18 cellular contexts compared by ENCODE assay signal in the genomic region with DNA sequence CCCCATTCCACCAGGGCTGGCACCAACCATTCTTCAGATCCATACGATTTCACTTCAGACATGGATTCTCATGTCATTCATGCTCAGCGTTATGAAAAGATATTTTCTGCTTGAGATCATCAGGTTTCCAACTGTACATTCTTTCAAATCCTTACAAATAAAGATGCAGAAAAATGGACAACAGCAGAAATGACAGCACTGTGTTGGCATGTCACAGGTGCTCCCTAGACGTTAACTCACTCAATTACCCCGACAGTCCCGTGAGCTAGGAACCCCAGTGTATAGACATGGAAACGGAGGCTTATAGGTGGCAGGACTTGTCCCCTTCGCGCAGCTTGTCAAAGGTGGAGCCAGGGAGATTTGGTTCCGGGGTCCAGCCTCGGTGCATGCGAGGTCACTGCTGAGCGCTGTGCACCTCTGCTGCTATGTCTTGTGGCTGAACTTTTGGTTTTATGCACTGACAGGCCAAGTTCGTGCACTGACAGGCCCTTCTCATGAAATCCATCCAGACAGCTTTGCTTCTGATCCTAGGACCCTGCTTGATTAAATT. TPM values are rescaled to one million over a fixed set of nuclear protein-coding genes. Genes with fewer than 3 reads are reported as not detected.
DNase-seq lines count a peak whose midpoint lies in the region; ATAC-seq, FAIRE-seq and TF ChIP-seq lines count a peak whose summit lies in the region.
"Had no signal": no experiment of that assay in that cellular context is flagged by ENCODE, and none has a peak within 500 bp of the region (broad histone marks: within the 10 kb centered on the region; RNA-seq: fewer than 3 reads in every experiment).

No MANE protein-coding gene starts in this region.

- no peaks in the 10 kb centered on the region for H3K9me1 ChIP-seq in keratinocyte (ENCODE audit: control insufficient read depth, extremely low read depth, insufficient read depth, low read length)

- no peaks in the 10 kb centered on the region for H3K27me3 Mint-ChIP-seq in CD8-positive, alpha-beta memory T cell
- H3K27me3 Mint-ChIP-seq: activated naive CD8-positive, alpha-beta T cell treated with anti-CD3 and anti-CD28 coated beads, Interleukin-2, amount 50 U/mL, for 24 hours; activated T-cell treated with anti-CD3 and anti-CD28 coated beads, Interleukin-2, amount 50 U/mL, for 24 hours had no signal

- H3K79me2 ChIP-seq in keratinocyte (ENCODE audit: control insufficient read depth, insufficient read depth, low read length) (peaks cover 60% of the 10 kb centered on the region), smooth muscle cell (ENCODE audit: low read depth) (peaks cover 33% of the 10 kb centered on the region)

- ATAC-seq in GM21737 (IDR thresholded peaks at IDR 0.05; ENCODE audit: unreplicated experiment) = no peak
- no peak for ATAC-seq in GM18861 (IDR thresholded peaks at IDR 0.05; ENCODE audit: unreplicated experiment)
- ATAC-seq: activated naive CD8-positive, alpha-beta T cell treated with anti-CD3 and anti-CD28 coated beads, Interleukin-2, amount 50 U/mL, for 24 hours had no signal

- no peaks in the 10 kb centered on the region for H3K4me1 ChIP-seq in CD8-positive, alpha-beta memory T cell (ENCODE audit: insufficient read depth, low read length)
- H3K4me1 ChIP-seq in keratinocyte (ENCODE audit: control insufficient read depth, extremely low read depth, insufficient read depth, low read length) (peaks cover 54% of the 10 kb centered on the region), smooth muscle cell (ENCODE audit: low read depth) (no peaks in the 10 kb centered on the region)

- no peaks in the 10 kb centered on the region for H3K9me3 ChIP-seq in CD8-positive, alpha-beta memory T cell (ENCODE audit: low read length)
- H3K9me3 ChIP-seq in keratinocyte (ENCODE audit: control insufficient read depth, low read depth, low read length) = no peaks in the 10 kb centered on the region
- H3K9me3 ChIP-seq in smooth muscle cell (replicated peaks; ENCODE audit: low read depth) = no peaks in the 10 kb centered on the region

- H3K27ac Mint-ChIP-seq in CD8-positive, alpha-beta memory T cell = no peak overlapping the region
- H3K27ac Mint-ChIP-seq: activated T-cell treated with anti-CD3 and anti-CD28 coated beads, Interleukin-2, amount 50 U/mL, for 24 hours; dendritic cell treated with granulocyte-macrophage colony-stimulating factor and Interleukin-4, amounts not matched to agents 40 ng/mL and 50 ng/mL, for 4 days had no signal

- no peak overlapping the region for H3K4me3 ChIP-seq in CD8-positive, alpha-beta memory T cell (ENCODE audit: low read length)
- H3K4me3 ChIP-seq in choroid plexus epithelial cell (ENCODE audit: low read depth, low read length) = no peak overlapping the region
- no peak overlapping the region for H3K4me3 ChIP-seq in keratinocyte (ENCODE audit: control insufficient read depth in 2 of 3, extremely low read depth in 1 of 3, insufficient read depth in 2 of 3, low read depth in 1 of 3, low read length in 3 of 3)
- H3K4me3 ChIP-seq in smooth muscle cell = no peak overlapping the region

- H4K20me1 ChIP-seq in keratinocyte (ENCODE audit: control insufficient read depth, extremely low read depth, insufficient read depth, low read length) (peaks cover 4% of the 10 kb centered on the region), smooth muscle cell (ENCODE audit: low read depth) (peaks cover 69% of the 10 kb centered on the region)

- no peak for FAIRE-seq in keratinocyte (lab: Jason Lieb, UNC)

- H3K4me2 ChIP-seq in keratinocyte (ENCODE audit: control insufficient read depth, extremely low read depth, insufficient read depth, low read depth, low read length) = peak overlapping the region; percentile 0
- peak overlapping the region; percentile 51 for H3K4me2 ChIP-seq in smooth muscle cell

- CTCF ChIA-PET in CD8-positive, alpha-beta memory T cell (lab: Charles Lee) = no interaction called here

- peaks cover 9% of the 10 kb centered on the region for H3F3A ChIP-seq in smooth muscle cell (ENCODE audit: low read depth)

- TF ChIP-seq CTCF in choroid plexus epithelial cell (conservative IDR thresholded peaks at IDR 0.05; ENCODE audit: low read depth, low read length) (no peak), keratinocyte (optimal IDR thresholded peaks at IDR 0.05 in 1 of 3, IDR thresholded peaks at IDR 0.05 in 1 of 3, conservative IDR thresholded peaks at IDR 0.05 in 1 of 3; ENCODE audit: extremely low read depth in 1 of 3, insufficient read depth in 2 of 3, low read length in 3 of 3) (no peak), smooth muscle cell (IDR thresholded peaks at IDR 0.05; ENCODE audit: borderline replicate concordance, insufficient read depth, poor library complexity, severe bottlenecking) (no peak)

- 76% methylated on average over 13 of the region's 13 CpGs for WGBS in smooth muscle cell (ENCODE audit: low lambda C conversion rate)

- H3K4me1 Mint-ChIP-seq in CD8-positive, alpha-beta memory T cell = no peaks in the 10 kb centered on the region

- H3K9ac ChIP-seq in keratinocyte (ENCODE audit: control insufficient read depth, extremely low read depth, insufficient read depth, low read length) (no peak overlapping the region), smooth muscle cell (ENCODE audit: low read depth) (peak overlapping the region; percentile 8)

- H3K36me3 ChIP-seq in CD8-positive, alpha-beta memory T cell (ENCODE audit: insufficient read depth, low read length) = no peaks in the 10 kb centered on the region
- peaks cover 35 to 45% of the 10 kb centered on the region in 2 experiments for H3K36me3 ChIP-seq in keratinocyte (ENCODE audit: control insufficient read depth in 2 of 2, extremely low read depth in 1 of 2, insufficient read depth in 2 of 2, low read length in 2 of 2)
- H3K36me3 ChIP-seq in smooth muscle cell (ENCODE audit: low read depth) = peaks cover 34% of the 10 kb centered on the region

- no peak for DNase-seq in CD8-positive, alpha-beta memory T cell
- peak; percentile 38 for DNase-seq in choroid plexus epithelial cell (ENCODE audit: low read depth)
- DNase-seq in keratinocyte (ENCODE audit: low read depth, low spot score) = no peak
- no peak for DNase-seq in smooth muscle cell (lab: John Stamatoyannopoulos, UW; ENCODE audit: unreplicated experiment)
- DNase-seq in DMS153 (lab: John Stamatoyannopoulos, UW) = no peak
- DNase-seq in activated naive CD4-positive, alpha-beta T cell (lab: John Stamatoyannopoulos, UW) = no peak
- DNase-seq: ACHN; activated CD4-positive, alpha-beta T cell treated with anti-CD3 and anti-CD28 coated beads for 4 hours; activated naive CD8-positive, alpha-beta T cell treated with anti-CD3 and anti-CD28 coated beads, Interleukin-2, amount 50 U/mL, for 24 hours; activated T-cell treated with anti-CD3 and anti-CD28 coated beads, Interleukin-2, amount 50 U/mL, for 24 hours; NCI-H2081; nucleus accumbens; SHP77; stimulated activated CD4-positive, alpha-beta T cell treated with anti-CD3 and anti-CD28 coated beads, Interleukin-15, amount 100 ng/mL, for 24 hours; T-helper 9 cell had no signal

- H3K4me3 Mint-ChIP-seq in CD8-positive, alpha-beta memory T cell = no peak overlapping the region
- H3K4me3 Mint-ChIP-seq: activated naive CD8-positive, alpha-beta T cell treated with anti-CD3 and anti-CD28 coated beads, Interleukin-2, amount 50 U/mL, for 24 hours; activated T-cell treated with anti-CD3 and anti-CD28 coated beads, Interleukin-2, amount 50 U/mL, for 24 hours; dendritic cell treated with granulocyte-macrophage colony-stimulating factor and Interleukin-4, amounts not matched to agents 40 ng/mL and 50 ng/mL, for 4 days had no signal

- POLR2A ChIA-PET in CD8-positive, alpha-beta memory T cell (lab: Charles Lee) = no interaction called here

- dilution Hi-C loops in keratinocyte (cut with MboI; ENCODE audit: extremely low pct_ligation_motif_present, low sequenced_read_pairs) = no loop called here

- H3K9me3 Mint-ChIP-seq in CD8-positive, alpha-beta memory T cell = no peaks in the 10 kb centered on the region
- H3K9me3 Mint-ChIP-seq: activated naive CD8-positive, alpha-beta T cell treated with anti-CD3 and anti-CD28 coated beads, Interleukin-2, amount 50 U/mL, for 24 hours; activated T-cell treated with anti-CD3 and anti-CD28 coated beads, Interleukin-2, amount 50 U/mL, for 24 hours; dendritic cell treated with granulocyte-macrophage colony-stimulating factor and Interleukin-4, amounts not matched to agents 40 ng/mL and 50 ng/mL, for 4 days had no signal

- peaks cover 0 to 5% (median 0%) of the 10 kb centered on the region in 3 donors for H3K36me3 Mint-ChIP-seq in CD8-positive, alpha-beta memory T cell

- H3K27me3 ChIP-seq in CD8-positive, alpha-beta memory T cell (ENCODE audit: insufficient read depth, low read length, poor library complexity, severe bottlenecking) = no peaks in the 10 kb centered on the region
- H3K27me3 ChIP-seq in keratinocyte (ENCODE audit: control insufficient read depth, extremely low read depth, insufficient read depth, low read length) (no peaks in the 10 kb centered on the region), smooth muscle cell (ENCODE audit: low read depth) (no peaks in the 10 kb centered on the region)

- H3K27ac ChIP-seq in CD8-positive, alpha-beta memory T cell (ENCODE audit: low read depth, low read length) = peak overlapping the region; percentile 20
- H3K27ac ChIP-seq in keratinocyte (ENCODE audit: control insufficient read depth, insufficient read depth, low read length) = no peak overlapping the region
- peak overlapping the region; percentile 64 for H3K27ac ChIP-seq in smooth muscle cell (ENCODE audit: low read depth)

- no peak overlapping the region for H2AFZ ChIP-seq in keratinocyte (ENCODE audit: control insufficient read depth, low read length)
- H2AFZ ChIP-seq in smooth muscle cell (ENCODE audit: low read depth) = no peak overlapping the region

RNA-seq across cellular contexts. Expression of a gene that starts 17.7 kb away (rescaled TPM):
- total RNA-seq in CD8-positive, alpha-beta memory T cell = 1 to 10 TPM; 3.3 to 3.5 TPM
- polyA plus RNA-seq in CD8-positive, alpha-beta memory T cell = 0.69 TPM
- polyA plus RNA-seq in keratinocyte = 132 to 175 TPM (median 144 TPM) in 3 replicates
- 27.1 TPM for polyA plus RNA-seq in keratinocyte (2011; ENCODE audit: low read depth)
- 139 and 154 TPM in 2 replicates for polyA plus RNA-seq in keratinocyte (2011; cell fraction: cytosol; rRNA removed)
- polyA plus RNA-seq in keratinocyte (2011; cell fraction: nucleus; rRNA removed) = 104 and 114 TPM in 2 replicates
- polyA plus RNA-seq in keratinocyte (2012; ENCODE audit: low replicate concordance) = 91.4 and 116 TPM in 2 replicates
- polyA minus RNA-seq in keratinocyte = 130 to 194 TPM (median 145 TPM) in 3 replicates
- polyA minus RNA-seq in keratinocyte (2011; cell fraction: cytosol; rRNA and poly(A)+ RNA removed) = 77.3 TPM
- polyA minus RNA-seq in keratinocyte (2011; cell fraction: nucleus; rRNA and poly(A)+ RNA removed) = 44.9 and 62.7 TPM in 2 replicates
- total RNA-seq in smooth muscle cell = 67.6 and 98.0 TPM in 2 replicates
- polyA plus RNA-seq in smooth muscle cell = 64.1 and 82.8 TPM in 2 replicates

RNA-seq across cellular contexts. Expression of a gene that starts 43.9 kb away (rescaled TPM):
- 10 to 100 TPM; 19.4 to 20.0 TPM for total RNA-seq in CD8-positive, alpha-beta memory T cell
- 8.4 TPM for polyA plus RNA-seq in CD8-positive, alpha-beta memory T cell
- 13.1 to 19.4 TPM (median 14.5 TPM) in 3 replicates for polyA plus RNA-seq in keratinocyte
- polyA plus RNA-seq in keratinocyte (2011; ENCODE audit: low read depth) = 43.2 TPM
- 11.8 and 17.0 TPM in 2 replicates for polyA plus RNA-seq in keratinocyte (2011; cell fraction: cytosol; rRNA removed)
- 13.9 and 18.8 TPM in 2 replicates for polyA plus RNA-seq in keratinocyte (2011; cell fraction: nucleus; rRNA removed)
- 12.3 and 18.3 TPM in 2 replicates for polyA plus RNA-seq in keratinocyte (2012; ENCODE audit: low replicate concordance)
- polyA minus RNA-seq in keratinocyte = 3.6 to 6.0 TPM (median 4.7 TPM) in 3 replicates
- polyA minus RNA-seq in keratinocyte (2011; cell fraction: cytosol; rRNA and poly(A)+ RNA removed) = 4.2 TPM
- polyA minus RNA-seq in keratinocyte (2011; cell fraction: nucleus; rRNA and poly(A)+ RNA removed) = 3.3 and 9.2 TPM in 2 replicates
- total RNA-seq in smooth muscle cell = 23.2 and 37.7 TPM in 2 replicates
- 17.9 and 18.8 TPM in 2 replicates for polyA plus RNA-seq in smooth muscle cell

RNA-seq across cellular contexts. Expression of a gene that starts 51.7 kb away (rescaled TPM):
- 10 to 100 TPM; 30.8 to 32.1 TPM for total RNA-seq in CD8-positive, alpha-beta memory T cell
- 30.8 TPM for polyA plus RNA-seq in CD8-positive, alpha-beta memory T cell
- polyA plus RNA-seq in keratinocyte = 7.2 to 9.3 TPM (median 9.0 TPM) in 3 replicates
- 11.7 TPM for polyA plus RNA-seq in keratinocyte (2011; ENCODE audit: low read depth)
- polyA plus RNA-seq in keratinocyte (2011; cell fraction: cytosol; rRNA removed) = 7.6 and 7.8 TPM in 2 replicates
- polyA plus RNA-seq in keratinocyte (2011; cell fraction: nucleus; rRNA removed) = 12.6 and 13.7 TPM in 2 replicates
- polyA plus RNA-seq in keratinocyte (2012; ENCODE audit: low replicate concordance) = 10.3 and 13.0 TPM in 2 replicates
- 12.8 to 22.7 TPM (median 15.7 TPM) in 3 replicates for polyA minus RNA-seq in keratinocyte
- 11.5 TPM for polyA minus RNA-seq in keratinocyte (2011; cell fraction: cytosol; rRNA and poly(A)+ RNA removed)
- polyA minus RNA-seq in keratinocyte (2011; cell fraction: nucleus; rRNA and poly(A)+ RNA removed) = 11.7 and 17.6 TPM in 2 replicates
- 10.5 and 11.8 TPM in 2 replicates for total RNA-seq in smooth muscle cell
- 8.9 and 14.5 TPM in 2 replicates for polyA plus RNA-seq in smooth muscle cell

Comparison
In these comparisons a context has a peak if more than half of its experiments do, and no peak if none do; other contexts are left out.
1. RNA of a gene that starts 17.7 kb away (polyA plus RNA-seq): 27.1 to 175 TPM in keratinocyte and 64.1 to 82.8 TPM in smooth muscle cell; 0.69 TPM in CD8-positive, alpha-beta memory T cell (single experiment); every median in the first group is over 10 times any median in the second.